Comparison of ENCODE assay signal across 8 cellular contexts in genomic region chr22:38570841-38571364, GRCh38. TPM values are rescaled to one million over a fixed set of nuclear protein-coding genes. Genes with fewer than 3 reads are reported as not detected.
DNase-seq lines count a peak whose midpoint lies in the region; ATAC-seq, FAIRE-seq and TF ChIP-seq lines count a peak whose summit lies in the region.

No MANE protein-coding gene starts in this region.

- H3K9me3 ChIP-seq in DND-41 (ENCODE audit: insufficient read depth, low read length, severe bottlenecking): no peaks in the 10 kb centered on the region
- H3K9me3 ChIP-seq in kidney (ENCODE audit: control insufficient read depth in 1 of 2, low read length in 2 of 2): no peaks in the 10 kb centered on the region

- H3K27me3 ChIP-seq in DND-41 (ENCODE audit: insufficient read depth, low read length, poor library complexity): no peaks in the 10 kb centered on the region

- H3K4me1 ChIP-seq in DND-41 (ENCODE audit: insufficient read depth, low read length): peaks cover 21% of the 10 kb centered on the region
- H3K4me1 ChIP-seq in kidney (ENCODE audit: control insufficient read depth in 1 of 2, insufficient read depth in 1 of 2, low read depth in 1 of 2, low read length in 2 of 2): peaks cover 0 to 2% of the 10 kb centered on the region in 2 donors

- ATAC-seq in DND-41 (ENCODE audit: insufficient read depth, low read depth) (peak; percentile 58), HG02852 (IDR thresholded peaks at IDR 0.05; ENCODE audit: unreplicated experiment) (no peak), GM18519 (IDR thresholded peaks at IDR 0.05; ENCODE audit: low FRiP score, unreplicated experiment) (no peak)

- TF ChIP-seq CTCF in DND-41 (IDR thresholded peaks at IDR 0.05; ENCODE audit: borderline replicate concordance, extremely low read depth, low read length, poor library complexity, severe bottlenecking): peak; percentile 53
- no peak for TF ChIP-seq CTCF in kidney (IDR thresholded peaks at IDR 0.05; ENCODE audit: borderline replicate concordance, extremely low read depth, insufficient read depth)

- intact Hi-C loops in kidney (cut with DNase I): loop anchor here (5.0 kb wide), 1 partner anchor 519 kb away; no protein-coding TSS in a partner anchor

- H3K4me3 ChIP-seq in DND-41 (ENCODE audit: low read depth in 1 of 2, low read length in 2 of 2): peak overlapping the region; percentile 27 to 68
- peak overlapping the region; percentile 79 to 80 for H3K4me3 ChIP-seq in kidney (ENCODE audit: low read length in 2 of 2)

- H4K20me1 ChIP-seq in DND-41 (ENCODE audit: insufficient read depth, low read length): no peaks in the 10 kb centered on the region

- FAIRE-seq in kidney (lab: Jason Lieb, UNC): no peak

- peak overlapping the region; percentile 89 for H3K9ac ChIP-seq in DND-41 (ENCODE audit: low read depth, low read length)
- peak overlapping the region in 1 of 2 donors; percentile 70 for H3K9ac ChIP-seq in kidney (ENCODE audit: low read length in 2 of 2)

- peak overlapping the region; percentile 86 for H3K4me2 ChIP-seq in DND-41 (ENCODE audit: insufficient read depth, low read length)

- H3K27ac ChIP-seq in DND-41 (ENCODE audit: low read length) (peak overlapping the region; percentile 95), kidney (ENCODE audit: low read depth in 2 of 2, low read length in 2 of 2) (peak overlapping the region in 1 of 2 donors; percentile 38)

- peaks cover 9% of the 10 kb centered on the region for H3K79me2 ChIP-seq in DND-41 (ENCODE audit: insufficient read depth, low read length)

- H3K36me3 ChIP-seq in DND-41 (ENCODE audit: insufficient read depth, low read length) (no peaks in the 10 kb centered on the region), kidney (ENCODE audit: control insufficient read depth in 1 of 2, insufficient read depth in 2 of 2, low read length in 2 of 2) (no peaks in the 10 kb centered on the region)

- H2AFZ ChIP-seq in DND-41 (ENCODE audit: low read depth, low read length): peak overlapping the region; percentile 99

- DNase-seq in DND-41 (peak; percentile 65), HuH-7 (ENCODE audit: low spot score) (peak; percentile 37), UCSD-AML1 (lab: John Stamatoyannopoulos, UW; ENCODE audit: unreplicated experiment) (peak; percentile 38), kidney (peak; percentile 73)
- DNase-seq in central memory CD4-positive, alpha-beta T cell: peak; percentile 38
- DNase-seq in stimulated activated CD4-positive, alpha-beta T cell treated with anti-CD3 and anti-CD28 coated beads, Interleukin-15, amount 100 ng/mL, for 24 hours: peak; percentile 54

RNA-seq across cellular contexts. Expression of gene DMC1, which starts 0.9 kb away (rescaled TPM):
- 0.66 TPM for total RNA-seq in kidney
- polyA plus RNA-seq in kidney (ENCODE audit: insufficient read depth, low read depth, low replicate concordance): not detected
